ENCODE assay signal across 22 cellular contexts in the genomic region with DNA sequence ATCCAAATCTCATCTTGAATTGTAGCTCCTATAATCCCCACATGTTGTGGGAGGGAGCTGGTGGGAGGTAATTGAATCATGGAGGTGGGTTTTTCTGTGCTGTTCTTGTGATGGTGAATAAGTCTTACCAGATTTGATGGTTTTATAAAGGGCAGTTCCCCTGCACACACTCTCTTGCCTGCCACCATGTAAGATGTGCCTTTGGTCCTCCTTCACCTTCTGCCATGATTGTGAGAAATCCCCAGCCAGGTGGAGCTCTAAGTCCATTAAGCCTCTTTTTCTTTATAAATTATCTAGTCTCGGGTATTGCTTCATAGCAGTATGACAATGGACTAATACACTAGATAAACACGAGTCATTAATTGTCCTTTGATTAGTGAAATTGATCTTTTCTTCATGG.
"Had no signal": no experiment of that assay in that cellular context is flagged by ENCODE, and none has a peak within 500 bp of the region (broad histone marks: within the 10 kb centered on the region; RNA-seq: fewer than 3 reads in every experiment).

No MANE protein-coding gene starts in this region.

- H3K4me1 Mint-ChIP-seq: immature natural killer cell, neural progenitor cell had no signal

- H2AFZ ChIP-seq: neural progenitor cell had no signal

- H3K27me3 ChIP-seq: esophagus squamous epithelium, left lung, neural progenitor cell, ovary, right atrium auricular region, tibial artery had no signal

- H3K9me3 ChIP-seq: left lung, lower lobe of right lung, ovary, right atrium auricular region, tibial artery had no signal

- H3K4me2 ChIP-seq: neural progenitor cell had no signal

- ATAC-seq: left lung; lower lobe of right lung; natural killer cell treated with Interleukin-12 subunit alpha and Interleukin-12 subunit beta and Interleukin-15 and Interleukin-18, amount 100 ng/mL, for 72 hours had no signal

- H3K36me3 ChIP-seq: esophagus squamous epithelium, left lung, lower lobe of right lung, neural progenitor cell, ovary, right atrium auricular region, tibial artery had no signal

- H3K9me3 Mint-ChIP-seq: immature natural killer cell; natural killer cell treated with Interleukin-12 subunit alpha and Interleukin-12 subunit beta and Interleukin-15 and Interleukin-18, amount 100 ng/mL, for 72 hours; neural progenitor cell had no signal

- H3K27ac ChIP-seq: dorsolateral prefrontal cortex, epithelial cell of prostate, esophagus squamous epithelium, left lung, lower lobe of right lung, neural progenitor cell, ovary, right atrium auricular region, tibial artery had no signal

- DNase-seq: cortex of kidney; dorsolateral prefrontal cortex; effector CD8-positive, alpha-beta T cell; esophagus squamous epithelium; foreskin fibroblast; immature natural killer cell; left lung; lower lobe of right lung; midbrain; nucleus accumbens; ovary; small intestine; stimulated activated CD4-positive, alpha-beta T cell treated with anti-CD3 and anti-CD28 coated beads, Interleukin-12 subunit alpha, Interleukin-12 subunit beta, amount 100 ng/mL, for 4 hours; stimulated activated naive CD4-positive, alpha-beta T cell; tibial artery had no signal

- FAIRE-seq: endometrium, keratinocyte, small intestine had no signal

- H3K9ac ChIP-seq: neural progenitor cell had no signal

- H3K27ac Mint-ChIP-seq: immature natural killer cell; memory B cell; natural killer cell treated with Interleukin-12 subunit alpha and Interleukin-12 subunit beta and Interleukin-15 and Interleukin-18, amount 100 ng/mL, for 72 hours; neural progenitor cell had no signal

- H3K4me1 ChIP-seq: left lung, lower lobe of right lung, neural progenitor cell, right atrium auricular region had no signal

- H3K4me3 Mint-ChIP-seq: immature natural killer cell; memory B cell; natural killer cell treated with Interleukin-12 subunit alpha and Interleukin-12 subunit beta and Interleukin-15 and Interleukin-18, amount 100 ng/mL, for 72 hours; neural progenitor cell had no signal

- H3K4me3 ChIP-seq: dorsolateral prefrontal cortex, esophagus squamous epithelium, left lung, lower lobe of right lung, neural progenitor cell, ovary, right atrium auricular region, tibial artery had no signal

- H3K36me3 Mint-ChIP-seq: immature natural killer cell; memory B cell; natural killer cell treated with Interleukin-12 subunit alpha and Interleukin-12 subunit beta and Interleukin-15 and Interleukin-18, amount 100 ng/mL, for 72 hours; neural progenitor cell had no signal

- H3K27me3 Mint-ChIP-seq: memory B cell had no signal
